Comparison of ENCODE assay signal across 8 cellular contexts in genomic region chr2:37324786-37325624, GRCh38. TPM values are rescaled to one million over a fixed set of nuclear protein-coding genes. Genes with fewer than 3 reads are reported as not detected.
DNase-seq lines count a peak whose midpoint lies in the region; ATAC-seq and TF ChIP-seq lines count a peak whose summit lies in the region.

PRKD3 (minus strand) TSS chr2:37324833; CDS start chr2:37316524, 8,309 bp downstream.

- no peaks in the 10 kb centered on the region for H3K27me3 ChIP-seq in kidney epithelial cell (ENCODE audit: control insufficient read depth, insufficient read depth, low read length)

- DNase-seq in NCI-H146 (lab: John Stamatoyannopoulos, UW), result peak; percentile 59
- DNase-seq in NCI-H146 treated with DMSO at 0.1 percent for 48 hours (lab: John Stamatoyannopoulos, UW; ENCODE audit: unreplicated experiment), result no peak
- peak; percentile 87 for DNase-seq in NB4 (ENCODE audit: low read depth)
- peak in 3 of 4 experiments; percentile 17 to 29 (median 25) for DNase-seq in activated CD4-positive, CD25-positive, alpha-beta regulatory T cell (lab: John Stamatoyannopoulos, UW)
- DNase-seq in cerebellum (ENCODE audit: low spot score), result peak; percentile 23
- no peak for DNase-seq in kidney epithelial cell (ENCODE audit: low read depth)
- peak; percentile 16 to 43 (median 26) for DNase-seq in stimulated activated CD4-positive, alpha-beta T cell treated with anti-CD3 and anti-CD28 coated beads, Interleukin-1b, Interleukin-23, amount 100 ng/mL, for 24 hours (ENCODE audit: low read depth in 4 of 4, low spot score in 1 of 4)

- no peak for TF ChIP-seq CTCF in NB4 (IDR thresholded peaks at IDR 0.05; ENCODE audit: low read depth, low read length)
- no peak for TF ChIP-seq CTCF in kidney epithelial cell (IDR thresholded peaks at IDR 0.05; ENCODE audit: insufficient read depth, low read length, poor library complexity, severe bottlenecking)

- H3K36me3 ChIP-seq in kidney epithelial cell (ENCODE audit: control insufficient read depth, insufficient read depth, low read length), result no peaks in the 10 kb centered on the region

- H3K4me3 ChIP-seq in NB4 (ENCODE audit: low read depth, low read length) (peak within 1 kb of the TSS; percentile 85), kidney epithelial cell (ENCODE audit: low read depth, low read length) (peak within 1 kb of the TSS; percentile 75)

- TF ChIP-seq POLR2A in NB4 (IDR thresholded peaks at IDR 0.05; ENCODE audit: extremely low read depth, insufficient read length), result peak; percentile 18

- peak; percentile 79 for ATAC-seq in HG02588 (IDR thresholded peaks at IDR 0.05; ENCODE audit: unreplicated experiment)

RNA-seq across cellular contexts. Expression of gene PRKD3, which starts in this region (rescaled TPM):
- total RNA-seq in cerebellum (51.0 TPM), kidney epithelial cell (21.6 and 32.7 TPM in 2 replicates)

Comparison
In these comparisons a context has a peak if more than half of its experiments do, and no peak if none do; other contexts are left out.
1. DNase-seq: peak in NCI-H146 (single experiment), NB4 (single experiment), activated CD4-positive, CD25-positive, alpha-beta regulatory T cell (3 of 4), cerebellum (single experiment) and stimulated activated CD4-positive, alpha-beta T cell treated with anti-CD3 and anti-CD28 coated beads, Interleukin-1b, Interleukin-23, amount 100 ng/mL, for 24 hours (4 of 4); none in NCI-H146 treated with DMSO at 0.1 percent for 48 hours (single experiment) and kidney epithelial cell (single experiment).